In genomic region chr20:52191436-52192295, GRCh38 we compare ENCODE assay signal across 1 cellular context.
TF ChIP-seq lines count a peak whose summit lies in the region.

ZFP64 (minus strand) TSS chr20:52191779; CDS start chr20:52191636, 143 bp downstream.

TF ChIP-seq in HepG2, 621 proteins besides CTCF, POLR2A, EP300 and RAD21 (continued from another document and continues in another):
- TF ChIP-seq PATZ1 (CRISPR knock-in tag; IDR thresholded peaks at IDR 0.05) (peak; percentile 94), IRX3 (CRISPR knock-in tag; IDR thresholded peaks at IDR 0.05; ENCODE audit: borderline replicate concordance, low read depth) (peak; percentile 92; the same call in 1 of the 2 replicates), ZBTB21 (CRISPR knock-in tag; IDR thresholded peaks at IDR 0.05) (peak; percentile 43; the same call in 1 of the 2 replicates), ZNF790 (CRISPR knock-in tag; IDR thresholded peaks at IDR 0.05; ENCODE audit: borderline replicate concordance) (peak; percentile 76; the same call in 1 of the 2 replicates), DMAP1 (CRISPR knock-in tag; IDR thresholded peaks at IDR 0.05) (peak; percentile 90; the same call in 1 of the 2 replicates), ZNF850 (CRISPR knock-in tag; conservative IDR thresholded peaks at IDR 0.05) (peak; percentile 70; the same call in 1 of the 2 replicates), FOXO1 (CRISPR knock-in tag; IDR thresholded peaks at IDR 0.05) (peak; percentile 10; the same call in 1 of the 2 replicates), NONO (IDR thresholded peaks at IDR 0.05) (no peak), NONO (CRISPR knock-in tag; conservative IDR thresholded peaks at IDR 0.05) (peak; percentile 87), RORA (CRISPR knock-in tag; IDR thresholded peaks at IDR 0.05) (peak; percentile 90; the same call in 1 of the 2 replicates), ZFY (CRISPR knock-in tag; IDR thresholded peaks at IDR 0.05) (peak; percentile 98), ZNF766 (CRISPR knock-in tag; IDR thresholded peaks at IDR 0.05; ENCODE audit: borderline replicate concordance) (no peak; the same call in 1 of the 2 replicates), SATB2 (CRISPR knock-in tag; IDR thresholded peaks at IDR 0.05) (0 out of 2 replicates have a peak, but pooled peaks have one; percentile 76), ARID5B (CRISPR knock-in tag; IDR thresholded peaks at IDR 0.05) (peak; percentile 22; the same call in 1 of the 2 replicates), ZNF350 (CRISPR knock-in tag; IDR thresholded peaks at IDR 0.05; ENCODE audit: borderline replicate concordance, low read depth) (peak; percentile 69), MZF1 (CRISPR knock-in tag; IDR thresholded peaks at IDR 0.05; ENCODE audit: borderline replicate concordance) (peak; percentile 74; the same call in 1 of the 2 replicates), MED1 (CRISPR knock-in tag; IDR thresholded peaks at IDR 0.05) (peak; percentile 51), MYC (CRISPR knock-in tag; IDR thresholded peaks at IDR 0.05; ENCODE audit: borderline replicate concordance) (peak; percentile 76), ZFP82 (CRISPR knock-in tag; IDR thresholded peaks at IDR 0.05; ENCODE audit: borderline replicate concordance) (peak; percentile 66; the same call in 1 of the 2 replicates), ZNF879 (CRISPR knock-in tag; IDR thresholded peaks at IDR 0.05) (no peak), LCORL (IDR thresholded peaks at IDR 0.05) (0 out of 2 replicates have a peak, but pooled peaks have one; percentile 11), LCORL (CRISPR knock-in tag; IDR thresholded peaks at IDR 0.05) (no peak), ADNP (CRISPR knock-in tag; IDR thresholded peaks at IDR 0.05) (0 out of 2 replicates have a peak, but pooled peaks have one; percentile 13), CHD2 (IDR thresholded peaks at IDR 0.05; ENCODE audit: low read depth, low read length) (no peak), MAFF (IDR thresholded peaks at IDR 0.05; ENCODE audit: low read depth, low read length) (no peak), GATAD1 (CRISPR knock-in tag; IDR thresholded peaks at IDR 0.05) (peak; percentile 73; the same call in 1 of the 2 replicates), ZNF101 (CRISPR knock-in tag; IDR thresholded peaks at IDR 0.05; ENCODE audit: borderline replicate concordance, low read depth) (no peak), ELF1 (CRISPR knock-in tag; IDR thresholded peaks at IDR 0.05) (peak; percentile 81), ZNF512B (CRISPR knock-in tag; IDR thresholded peaks at IDR 0.05; ENCODE audit: borderline replicate concordance) (no peak), ZNF331 (CRISPR knock-in tag; IDR thresholded peaks at IDR 0.05) (0 out of 2 replicates have a peak, but pooled peaks have one; percentile 35), ERF (CRISPR knock-in tag; IDR thresholded peaks at IDR 0.05) (peak; percentile 47), PRDM10 (CRISPR knock-in tag; IDR thresholded peaks at IDR 0.05; ENCODE audit: low read depth) (peak; percentile 58; the same call in 1 of the 2 replicates), HINFP (CRISPR knock-in tag; IDR thresholded peaks at IDR 0.05; ENCODE audit: low read depth) (0 out of 2 replicates have a peak, but pooled peaks have one; percentile 44), ZMYM4 (CRISPR knock-in tag; IDR thresholded peaks at IDR 0.05) (peak; percentile 76; the same call in 1 of the 2 replicates), NR2F1 (CRISPR knock-in tag; IDR thresholded peaks at IDR 0.05) (peak in 1 of 2 experiments; percentile 16; a peak in 2 of 4 replicates), ZNF232 (CRISPR knock-in tag; IDR thresholded peaks at IDR 0.05; ENCODE audit: borderline replicate concordance) (no peak; the same call in 1 of the 2 replicates), ZNF253 (CRISPR knock-in tag; IDR thresholded peaks at IDR 0.05; ENCODE audit: borderline replicate concordance) (0 out of 2 replicates have a peak, but pooled peaks have one; percentile 57), TBX2 (CRISPR knock-in tag; IDR thresholded peaks at IDR 0.05; ENCODE audit: borderline replicate concordance) (peak; percentile 88), ZNF841 (CRISPR knock-in tag; IDR thresholded peaks at IDR 0.05; ENCODE audit: borderline replicate concordance) (peak; percentile 86; the same call in 1 of the 2 replicates), POGZ (CRISPR knock-in tag; IDR thresholded peaks at IDR 0.05) (peak; percentile 79), ZMYM2 (CRISPR knock-in tag; IDR thresholded peaks at IDR 0.05) (no peak; the same call in 1 of the 2 replicates), SNAPC2 (CRISPR knock-in tag; IDR thresholded peaks at IDR 0.05) (peak; percentile 97), JUN (CRISPR knock-in tag; IDR thresholded peaks at IDR 0.05) (peak; percentile 11; the same call in 1 of the 2 replicates), ZNF563 (CRISPR knock-in tag; IDR thresholded peaks at IDR 0.05) (peak; percentile 97), IRF1 (CRISPR knock-in tag; IDR thresholded peaks at IDR 0.05; ENCODE audit: low read depth) (peak; percentile 72; the same call in 1 of the 2 replicates), ZNF792 (CRISPR knock-in tag; IDR thresholded peaks at IDR 0.05) (peak; percentile 59; the same call in 1 of the 2 replicates), ZNF614 (CRISPR knock-in tag; IDR thresholded peaks at IDR 0.05; ENCODE audit: borderline replicate concordance) (peak; percentile 26; the same call in 1 of the 2 replicates), RBM39 (IDR thresholded peaks at IDR 0.05; ENCODE audit: low read depth, low read length, poor library complexity, severe bottlenecking) (peak; percentile 98)
